Comparison of ENCODE assay signal across 20 cellular contexts in genomic region chr7:157005456-157006204, GRCh38. TPM values are rescaled to one million over a fixed set of nuclear protein-coding genes. Genes with fewer than 3 reads are reported as not detected.
DNase-seq lines count a peak whose midpoint lies in the region; ATAC-seq and TF ChIP-seq lines count a peak whose summit lies in the region.
"Had no signal": no experiment of that assay in that cellular context is flagged by ENCODE, and none has a peak within 500 bp of the region (broad histone marks: within the 10 kb centered on the region; RNA-seq: fewer than 3 reads in every experiment).

No MANE protein-coding gene starts in this region.

- CTCF ChIA-PET in activated CD4-positive, alpha-beta T cell treated with anti-CD3 and anti-CD28 coated beads for 36 hours (lab: Charles Lee): interaction anchor here (0.7 kb wide), 1 partner anchor 190 kb away, joined by 4 read pairs; no protein-coding TSS in a partner anchor

- no peaks in the 10 kb centered on the region for H3K36me3 ChIP-seq in H7 (replicated peaks; ENCODE audit: control insufficient read depth, insufficient read depth, low read length)
- H3K36me3 ChIP-seq in psoas muscle (ENCODE audit: insufficient read depth in 1 of 2, low read depth in 1 of 2): no peaks in the 10 kb centered on the region
- H3K36me3 ChIP-seq: uterus had no signal

- 2 to 3% (median 2%) methylated on average over 47 to 77 of the region's 77 CpGs for WGBS in psoas muscle, 3 donors

- no peak overlapping the region for H3K27ac Mint-ChIP-seq in activated CD4-positive, alpha-beta T cell treated with anti-CD3 and anti-CD28 coated beads for 36 hours
- no peak overlapping the region for H3K27ac Mint-ChIP-seq in activated CD4-positive, alpha-beta T cell treated with anti-CD3 and anti-CD28 coated beads, Interleukin-2, amount 10 ng/mL, durations not matched to agents 24 days and 14 days
- H3K27ac Mint-ChIP-seq: activated naive CD8-positive, alpha-beta T cell had no signal

- H3K27me3 ChIP-seq in H7 (ENCODE audit: control insufficient read depth, insufficient read depth, low read length): peaks cover 95% of the 10 kb centered on the region
- H3K27me3 ChIP-seq in psoas muscle (ENCODE audit: insufficient read depth in 3 of 3, low read length in 2 of 3): peaks cover 0 to 96% (median 73%) of the 10 kb centered on the region in 3 donors

- no peak overlapping the region for H3K4me3 Mint-ChIP-seq in activated CD4-positive, alpha-beta T cell treated with anti-CD3 and anti-CD28 coated beads for 36 hours
- H3K4me3 Mint-ChIP-seq in activated CD4-positive, alpha-beta T cell treated with anti-CD3 and anti-CD28 coated beads, Interleukin-2, amount 10 ng/mL, durations not matched to agents 24 days and 14 days: no peak overlapping the region

- intact Hi-C loops in activated CD4-positive, alpha-beta T cell treated with anti-CD3 and anti-CD28 coated beads for 36 hours (cut with DNase I, micrococcal nuclease): loop anchor here (1.0 to 10.0 kb wide), 4 partner anchors 11 to 1493 kb away; no protein-coding TSS in a partner anchor
- intact Hi-C loops in activated CD4-positive, alpha-beta T cell treated with anti-CD3 and anti-CD28 coated beads, Interleukin-2, amount 10 ng/mL, durations not matched to agents 24 days and 14 days (cut with micrococcal nuclease): loop anchor here (2.0 kb wide), 1 partner anchor 1497 kb away; no protein-coding TSS in a partner anchor
- intact Hi-C loops in psoas muscle (cut with DNase I): no loop called here

- peaks cover 17% of the 10 kb centered on the region for H3K4me1 Mint-ChIP-seq in activated CD4-positive, alpha-beta T cell treated with anti-CD3 and anti-CD28 coated beads for 36 hours
- peaks cover 15% of the 10 kb centered on the region for H3K4me1 Mint-ChIP-seq in activated CD4-positive, alpha-beta T cell treated with anti-CD3 and anti-CD28 coated beads, Interleukin-2, amount 10 ng/mL, durations not matched to agents 24 days and 14 days

- TF ChIP-seq CTCF in psoas muscle (IDR thresholded peaks at IDR 0.05): no peak

- H3K4me3 ChIP-seq in H7 (ENCODE audit: insufficient read depth, low read depth, low read length) (no peak overlapping the region), psoas muscle (peak overlapping the region; percentile 17)
- H3K4me3 ChIP-seq: uterus had no signal

- H3K9me3 Mint-ChIP-seq in activated CD4-positive, alpha-beta T cell treated with anti-CD3 and anti-CD28 coated beads for 36 hours (ENCODE audit: low read depth): no peaks in the 10 kb centered on the region
- no peaks in the 10 kb centered on the region for H3K9me3 Mint-ChIP-seq in activated CD4-positive, alpha-beta T cell treated with anti-CD3 and anti-CD28 coated beads, Interleukin-2, amount 10 ng/mL, durations not matched to agents 24 days and 14 days

- H3K4me1 ChIP-seq in psoas muscle: peaks cover 28% of the 10 kb centered on the region

- H3K9me3 ChIP-seq in psoas muscle: no peaks in the 10 kb centered on the region
- H3K9me3 ChIP-seq: uterus had no signal

- peak; percentile 36 for DNase-seq in activated CD4-positive, alpha-beta T cell treated with anti-CD3 and anti-CD28 coated beads for 36 hours
- no peak for DNase-seq in activated CD4-positive, alpha-beta T cell treated with anti-CD3 and anti-CD28 coated beads, Interleukin-2, amount 10 ng/mL, durations not matched to agents 24 days and 14 days
- peak; percentile 77 for DNase-seq in H7
- DNase-seq in epidermal melanocyte (ENCODE audit: insufficient read length, low spot score): peak; percentile 18
- DNase-seq in psoas muscle: peak in 1 of 2 donors; percentile 38
- no peak for DNase-seq in NCI-H82 (lab: John Stamatoyannopoulos, UW)
- no peak for DNase-seq in CD1c-positive myeloid dendritic cell (ENCODE audit: extremely low spot score)
- DNase-seq: C1 segment of cervical spinal cord; DMS 273 treated with DMSO at 0.1 percent for 48 hours; hippocampal formation; left cardiac atrium; MV-4-11; NCI-H774; stimulated activated naive CD4-positive, alpha-beta T cell treated with Interleukin-2 at 50 U/mL for 16 hours; uterus had no signal

- H3K27ac ChIP-seq in psoas muscle: no peak overlapping the region
- H3K27ac ChIP-seq: uterus had no signal

- peaks cover 67% of the 10 kb centered on the region for H3K27me3 Mint-ChIP-seq in activated CD4-positive, alpha-beta T cell treated with anti-CD3 and anti-CD28 coated beads for 36 hours
- H3K27me3 Mint-ChIP-seq in activated CD4-positive, alpha-beta T cell treated with anti-CD3 and anti-CD28 coated beads, Interleukin-2, amount 10 ng/mL, durations not matched to agents 24 days and 14 days: peaks cover 66% of the 10 kb centered on the region

- ATAC-seq in activated CD4-positive, alpha-beta T cell treated with anti-CD3 and anti-CD28 coated beads for 36 hours: no peak
- no peak for ATAC-seq in psoas muscle
- no peak for ATAC-seq in HG03432 (IDR thresholded peaks at IDR 0.05; ENCODE audit: unreplicated experiment)
- ATAC-seq: left cardiac atrium, Panc1 had no signal

- POLR2A ChIA-PET in activated CD4-positive, alpha-beta T cell treated with anti-CD3 and anti-CD28 coated beads for 36 hours (lab: Charles Lee): no interaction called here

- no peaks in the 10 kb centered on the region for H3K36me3 Mint-ChIP-seq in activated CD4-positive, alpha-beta T cell treated with anti-CD3 and anti-CD28 coated beads for 36 hours (ENCODE audit: low read depth)
- peaks cover 2% of the 10 kb centered on the region for H3K36me3 Mint-ChIP-seq in activated CD4-positive, alpha-beta T cell treated with anti-CD3 and anti-CD28 coated beads, Interleukin-2, amount 10 ng/mL, durations not matched to agents 24 days and 14 days (ENCODE audit: low read depth)

RNA-seq across cellular contexts. Expression of gene MNX1, which starts 4.8 kb away (rescaled TPM):
- total RNA-seq in activated CD4-positive, alpha-beta T cell treated with anti-CD3 and anti-CD28 coated beads for 36 hours: not detected
- total RNA-seq in activated CD4-positive, alpha-beta T cell treated with anti-CD3 and anti-CD28 coated beads, Interleukin-2, amount 10 ng/mL, durations not matched to agents 24 days and 14 days: not detected in 2 replicates
- total RNA-seq in H7 (2014; rRNA removed; shearing (Covaris generic)): 0.37 and 1.2 TPM in 2 replicates
- total RNA-seq in psoas muscle: not detected
- polyA plus RNA-seq in psoas muscle: not detected
- total RNA-seq: bronchial epithelial cell, left cardiac atrium, osteocyte had no signal

RNA-seq across cellular contexts. Expression of gene NOM1, which starts 56.1 kb away (rescaled TPM):
- total RNA-seq in activated CD4-positive, alpha-beta T cell treated with anti-CD3 and anti-CD28 coated beads for 36 hours: 10 to 100 TPM; 27.3 to 32.1 TPM
- 50.5 and 54.5 TPM in 2 replicates for total RNA-seq in activated CD4-positive, alpha-beta T cell treated with anti-CD3 and anti-CD28 coated beads, Interleukin-2, amount 10 ng/mL, durations not matched to agents 24 days and 14 days
- 12.7 and 25.1 TPM in 2 replicates for total RNA-seq in H7 (2014; rRNA removed; shearing (Covaris generic))
- total RNA-seq in psoas muscle: 10 to 100 TPM; 14.0 to 20.5 (median 16.7) TPM
- polyA plus RNA-seq in psoas muscle: 10 to 100 TPM in 2 of 3 donors, 1 to 10 TPM in 1; 8.2 to 17.8 (median 14.7) TPM

Comparison
In these comparisons a context has a peak if more than half of its experiments do, and no peak if none do; other contexts are left out.
1. DNase-seq: peak in activated CD4-positive, alpha-beta T cell treated with anti-CD3 and anti-CD28 coated beads for 36 hours (single experiment), H7 (single experiment) and epidermal melanocyte (single experiment); none in activated CD4-positive, alpha-beta T cell treated with anti-CD3 and anti-CD28 coated beads, Interleukin-2, amount 10 ng/mL, durations not matched to agents 24 days and 14 days (single experiment), NCI-H82 (single experiment) and CD1c-positive myeloid dendritic cell (single experiment).
2. intact Hi-C loops: an anchor here in activated CD4-positive, alpha-beta T cell treated with anti-CD3 and anti-CD28 coated beads for 36 hours (1.0 to 10.0 kb wide) and activated CD4-positive, alpha-beta T cell treated with anti-CD3 and anti-CD28 coated beads, Interleukin-2, amount 10 ng/mL, durations not matched to agents 24 days and 14 days (2.0 kb wide); none called in psoas muscle.